ENCODE assay signal across 1 cellular context in genomic region chr1:111449703-111450017, GRCh38.
TF ChIP-seq lines count a peak whose summit lies in the region.

No MANE protein-coding gene starts in this region.

TF ChIP-seq in K562, 482 proteins besides CTCF, POLR2A, EP300 and RAD21 (continued from another document):
- TF ChIP-seq ZNF668 (CRISPR knock-in tag; IDR thresholded peaks at IDR 0.05) (no peak), CXXC5 (CRISPR knock-in tag; IDR thresholded peaks at IDR 0.05) (no peak), PHB (CRISPR knock-in tag; IDR thresholded peaks at IDR 0.05) (0 out of 2 replicates have a peak, but pooled peaks have one; percentile 23), GTF2E2 (tag; IDR thresholded peaks at IDR 0.05) (peak; percentile 57; the same call in 1 of the 2 replicates), ZKSCAN3 (CRISPR knock-in tag; IDR thresholded peaks at IDR 0.05) (no peak), ZNF224 (CRISPR knock-in tag; IDR thresholded peaks at IDR 0.05) (no peak), ID3 (CRISPR knock-in tag; IDR thresholded peaks at IDR 0.05) (no peak), ID3 (tag; IDR thresholded peaks at IDR 0.05) (0 out of 2 replicates have a peak, but pooled peaks have one; percentile 63), XRCC5 (IDR thresholded peaks at IDR 0.05; ENCODE audit: low read depth, low read length) (no peak), IRF9 (tag; IDR thresholded peaks at IDR 0.05) (no peak), TAF7 (tag; IDR thresholded peaks at IDR 0.05) (no peak), PRDM10 (IDR thresholded peaks at IDR 0.05; ENCODE audit: partially characterized antibody) (peak; percentile 21), ZBTB2 (IDR thresholded peaks at IDR 0.05) (0 out of 2 replicates have a peak, but pooled peaks have one; percentile 47), ZBTB7A (IDR thresholded peaks at IDR 0.05; ENCODE audit: borderline replicate concordance, control insufficient read depth, low read depth, low read length) (peak; percentile 66; the same call in 1 of the 2 replicates), SREBF1 (IDR thresholded peaks at IDR 0.05; ENCODE audit: borderline replicate concordance, low read depth, low read length) (no peak), NCOA4 (IDR thresholded peaks at IDR 0.05; ENCODE audit: partially characterized antibody) (no peak), POLR3G (IDR thresholded peaks at IDR 0.05; ENCODE audit: extremely low read depth, insufficient read length, insufficient replicate concordance) (no peak), SMARCB1 (IDR thresholded peaks at IDR 0.05; ENCODE audit: insufficient read length, low read depth) (no peak), DPF2 (IDR thresholded peaks at IDR 0.05) (peak; percentile 22; the same call in 1 of the 2 replicates), BRD9 (IDR thresholded peaks at IDR 0.05; ENCODE audit: low read depth, partially characterized antibody) (no peak), SAP30 (IDR thresholded peaks at IDR 0.05; ENCODE audit: borderline replicate concordance, insufficient read depth, low read depth, low read length, poor library complexity, severe bottlenecking) (peak; percentile 37), NUFIP1 (IDR thresholded peaks at IDR 0.05; ENCODE audit: partially characterized antibody) (peak; percentile 32), HNRNPH1 (optimal IDR thresholded peaks at IDR 0.05; ENCODE audit: low read depth, low read length) (no peak), ZNF766 (CRISPR knock-in tag; conservative IDR thresholded peaks at IDR 0.05) (no peak), ZNF23 (CRISPR knock-in tag; IDR thresholded peaks at IDR 0.05) (no peak)
- TF ChIP-seq, protein P1, sequence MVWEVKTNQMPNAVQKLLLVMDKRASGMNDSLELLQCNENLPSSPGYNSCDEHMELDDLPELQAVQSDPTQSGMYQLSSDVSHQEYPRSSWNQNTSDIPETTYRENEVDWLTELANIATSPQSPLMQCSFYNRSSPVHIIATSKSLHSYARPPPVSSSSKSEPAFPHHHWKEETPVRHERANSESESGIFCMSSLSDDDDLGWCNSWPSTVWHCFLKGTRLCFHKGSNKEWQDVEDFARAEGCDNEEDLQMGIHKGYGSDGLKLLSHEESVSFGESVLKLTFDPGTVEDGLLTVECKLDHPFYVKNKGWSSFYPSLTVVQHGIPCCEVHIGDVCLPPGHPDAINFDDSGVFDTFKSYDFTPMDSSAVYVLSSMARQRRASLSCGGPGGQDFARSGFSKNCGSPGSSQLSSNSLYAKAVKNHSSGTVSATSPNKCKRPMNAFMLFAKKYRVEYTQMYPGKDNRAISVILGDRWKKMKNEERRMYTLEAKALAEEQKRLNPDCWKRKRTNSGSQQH (CRISPR knock-in tag; IDR thresholded peaks at IDR 0.05) = 0 out of 2 replicates have a peak, but pooled peaks have one; percentile 68
- TF ChIP-seq, protein P2, sequence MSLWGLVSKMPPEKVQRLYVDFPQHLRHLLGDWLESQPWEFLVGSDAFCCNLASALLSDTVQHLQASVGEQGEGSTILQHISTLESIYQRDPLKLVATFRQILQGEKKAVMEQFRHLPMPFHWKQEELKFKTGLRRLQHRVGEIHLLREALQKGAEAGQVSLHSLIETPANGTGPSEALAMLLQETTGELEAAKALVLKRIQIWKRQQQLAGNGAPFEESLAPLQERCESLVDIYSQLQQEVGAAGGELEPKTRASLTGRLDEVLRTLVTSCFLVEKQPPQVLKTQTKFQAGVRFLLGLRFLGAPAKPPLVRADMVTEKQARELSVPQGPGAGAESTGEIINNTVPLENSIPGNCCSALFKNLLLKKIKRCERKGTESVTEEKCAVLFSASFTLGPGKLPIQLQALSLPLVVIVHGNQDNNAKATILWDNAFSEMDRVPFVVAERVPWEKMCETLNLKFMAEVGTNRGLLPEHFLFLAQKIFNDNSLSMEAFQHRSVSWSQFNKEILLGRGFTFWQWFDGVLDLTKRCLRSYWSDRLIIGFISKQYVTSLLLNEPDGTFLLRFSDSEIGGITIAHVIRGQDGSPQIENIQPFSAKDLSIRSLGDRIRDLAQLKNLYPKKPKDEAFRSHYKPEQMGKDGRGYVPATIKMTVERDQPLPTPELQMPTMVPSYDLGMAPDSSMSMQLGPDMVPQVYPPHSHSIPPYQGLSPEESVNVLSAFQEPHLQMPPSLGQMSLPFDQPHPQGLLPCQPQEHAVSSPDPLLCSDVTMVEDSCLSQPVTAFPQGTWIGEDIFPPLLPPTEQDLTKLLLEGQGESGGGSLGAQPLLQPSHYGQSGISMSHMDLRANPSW (CRISPR knock-in tag; IDR thresholded peaks at IDR 0.05) = no peak
- TF ChIP-seq, protein P3, sequence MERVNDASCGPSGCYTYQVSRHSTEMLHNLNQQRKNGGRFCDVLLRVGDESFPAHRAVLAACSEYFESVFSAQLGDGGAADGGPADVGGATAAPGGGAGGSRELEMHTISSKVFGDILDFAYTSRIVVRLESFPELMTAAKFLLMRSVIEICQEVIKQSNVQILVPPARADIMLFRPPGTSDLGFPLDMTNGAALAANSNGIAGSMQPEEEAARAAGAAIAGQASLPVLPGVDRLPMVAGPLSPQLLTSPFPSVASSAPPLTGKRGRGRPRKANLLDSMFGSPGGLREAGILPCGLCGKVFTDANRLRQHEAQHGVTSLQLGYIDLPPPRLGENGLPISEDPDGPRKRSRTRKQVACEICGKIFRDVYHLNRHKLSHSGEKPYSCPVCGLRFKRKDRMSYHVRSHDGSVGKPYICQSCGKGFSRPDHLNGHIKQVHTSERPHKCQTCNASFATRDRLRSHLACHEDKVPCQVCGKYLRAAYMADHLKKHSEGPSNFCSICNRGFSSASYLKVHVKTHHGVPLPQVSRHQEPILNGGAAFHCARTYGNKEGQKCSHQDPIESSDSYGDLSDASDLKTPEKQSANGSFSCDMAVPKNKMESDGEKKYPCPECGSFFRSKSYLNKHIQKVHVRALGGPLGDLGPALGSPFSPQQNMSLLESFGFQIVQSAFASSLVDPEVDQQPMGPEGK (CRISPR knock-in tag; IDR thresholded peaks at IDR 0.05; ENCODE audit: borderline replicate concordance) = 0 out of 2 replicates have a peak, but pooled peaks have one; percentile 45
- TF ChIP-seq, protein P4, sequence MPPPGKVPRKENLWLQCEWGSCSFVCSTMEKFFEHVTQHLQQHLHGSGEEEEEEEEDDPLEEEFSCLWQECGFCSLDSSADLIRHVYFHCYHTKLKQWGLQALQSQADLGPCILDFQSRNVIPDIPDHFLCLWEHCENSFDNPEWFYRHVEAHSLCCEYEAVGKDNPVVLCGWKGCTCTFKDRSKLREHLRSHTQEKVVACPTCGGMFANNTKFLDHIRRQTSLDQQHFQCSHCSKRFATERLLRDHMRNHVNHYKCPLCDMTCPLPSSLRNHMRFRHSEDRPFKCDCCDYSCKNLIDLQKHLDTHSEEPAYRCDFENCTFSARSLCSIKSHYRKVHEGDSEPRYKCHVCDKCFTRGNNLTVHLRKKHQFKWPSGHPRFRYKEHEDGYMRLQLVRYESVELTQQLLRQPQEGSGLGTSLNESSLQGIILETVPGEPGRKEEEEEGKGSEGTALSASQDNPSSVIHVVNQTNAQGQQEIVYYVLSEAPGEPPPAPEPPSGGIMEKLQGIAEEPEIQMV (tag; conservative IDR thresholded peaks at IDR 0.05; ENCODE audit: low read depth) = no peak
- TF ChIP-seq, protein P5, sequence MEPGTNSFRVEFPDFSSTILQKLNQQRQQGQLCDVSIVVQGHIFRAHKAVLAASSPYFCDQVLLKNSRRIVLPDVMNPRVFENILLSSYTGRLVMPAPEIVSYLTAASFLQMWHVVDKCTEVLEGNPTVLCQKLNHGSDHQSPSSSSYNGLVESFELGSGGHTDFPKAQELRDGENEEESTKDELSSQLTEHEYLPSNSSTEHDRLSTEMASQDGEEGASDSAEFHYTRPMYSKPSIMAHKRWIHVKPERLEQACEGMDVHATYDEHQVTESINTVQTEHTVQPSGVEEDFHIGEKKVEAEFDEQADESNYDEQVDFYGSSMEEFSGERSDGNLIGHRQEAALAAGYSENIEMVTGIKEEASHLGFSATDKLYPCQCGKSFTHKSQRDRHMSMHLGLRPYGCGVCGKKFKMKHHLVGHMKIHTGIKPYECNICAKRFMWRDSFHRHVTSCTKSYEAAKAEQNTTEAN (CRISPR knock-in tag; IDR thresholded peaks at IDR 0.05) = 0 out of 2 replicates have a peak, but pooled peaks have one; percentile 46
